Comparison of ENCODE assay signal across 1 cellular context in the genomic region with DNA sequence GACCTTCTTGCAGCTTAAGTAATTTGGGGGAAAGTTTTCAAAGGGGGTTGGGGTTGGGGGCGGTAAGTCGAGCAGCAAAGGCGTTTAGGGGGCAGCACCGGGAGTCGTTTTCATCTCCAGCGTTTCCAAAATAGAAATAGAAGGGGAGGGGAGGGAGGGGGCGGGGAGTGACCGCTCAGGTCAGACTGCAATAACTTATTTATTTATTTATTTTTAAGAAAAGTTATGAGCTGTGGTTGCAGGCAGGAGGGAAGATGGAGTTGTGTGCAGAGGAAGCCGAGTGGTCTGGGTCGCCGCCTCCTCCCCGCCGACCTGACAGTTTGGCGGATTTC.
TF ChIP-seq lines count a peak whose summit lies in the region.

No MANE protein-coding gene starts in this region.

TF ChIP-seq in HEK293T, 16 proteins besides CTCF, POLR2A, EP300 and RAD21 (continued from another document):
- TF ChIP-seq BHLHE40 (IDR thresholded peaks at IDR 0.05; ENCODE audit: borderline replicate concordance) (no peak), NFRKB (IDR thresholded peaks at IDR 0.05) (no peak)
TF ChIP-seq in HEK293T: peak in this region for 0.
